Comparison of ENCODE assay signal across 8 cellular contexts in genomic region chrX:49172280-49172780, GRCh38. TPM values are rescaled to one million over a fixed set of nuclear protein-coding genes. Genes with fewer than 3 reads are reported as not detected.
DNase-seq lines count a peak whose midpoint lies in the region; ATAC-seq, FAIRE-seq and TF ChIP-seq lines count a peak whose summit lies in the region.

No MANE protein-coding gene starts in this region.

- H3K4me1 ChIP-seq in H1 (replicated peaks in 1 of 4; ENCODE audit: control insufficient read depth in 3 of 4, insufficient read depth in 4 of 4, low read length in 3 of 4) (peaks cover 0 to 1% (median under 1%) of the 10 kb centered on the region in 4 experiments; a peak in 3 of 7 replicates), muscle layer of colon (ENCODE audit: insufficient read depth, low read length) (peaks cover 5% of the 10 kb centered on the region), subcutaneous abdominal adipose tissue (ENCODE audit: control insufficient read depth in 5 of 5, insufficient read depth in 5 of 5, low read length in 5 of 5) (peaks cover 0 to 24% (median 14%) of the 10 kb centered on the region in 5 donors)

- peak overlapping the region; percentile 71 to 82 for H3K4me2 ChIP-seq in H1 (ENCODE audit: insufficient read depth in 1 of 2, low read depth in 2 of 2, low read length in 2 of 2)

- no peak overlapping the region for H4K8ac ChIP-seq in H1 (ENCODE audit: extremely low read depth, insufficient read depth, low read length)

- DNase-seq in NCI-H2081 (lab: John Stamatoyannopoulos, UW) (peak; percentile 68 to 78), NCI-H2081 treated with DMSO at 0.1 percent for 48 hours (lab: John Stamatoyannopoulos, UW) (no peak), NCI-H345 (lab: John Stamatoyannopoulos, UW) (peak; percentile 79), H1 (ENCODE audit: low read depth in 1 of 2, low spot score in 2 of 2) (peak in 1 of 2 experiments; percentile 51)
- DNase-seq in activated CD4-positive, alpha-beta memory T cell treated with anti-CD3 and anti-CD28 coated beads, Interleukin-2, amount 10 ng/mL, durations not matched to agents 7 days and 5 days, result peak; percentile 85

- no peak overlapping the region for H2BK5ac ChIP-seq in H1 (ENCODE audit: low read depth, low read length)

- H3K27me3 Mint-ChIP-seq in activated CD4-positive, alpha-beta memory T cell treated with anti-CD3 and anti-CD28 coated beads, Interleukin-2, amount 10 ng/mL, durations not matched to agents 7 days and 5 days, result no peaks in the 10 kb centered on the region

- POLR2A ChIA-PET in activated CD4-positive, alpha-beta memory T cell treated with anti-CD3 and anti-CD28 coated beads, Interleukin-2, amount 10 ng/mL, durations not matched to agents 7 days and 5 days (lab: Charles Lee), result interaction anchor here (1.0 to 2.1 kb wide), 10 partner anchors 9 to 435 kb away, joined by 3 to 11 read pairs (median 4); partner anchors contain the start of genes HDAC6 and PRICKLE3
- POLR2A ChIA-PET in H1 (lab: Charles Lee; ENCODE audit: partially characterized antibody), result interaction anchor here (0.5 to 0.9 kb wide), 3 partner anchors 10 to 15 kb away, joined by 3 to 4 read pairs (median 3); no protein-coding TSS in a partner anchor

- no peak overlapping the region for H4K5ac ChIP-seq in H1 (ENCODE audit: insufficient read length, low read depth, low read length)

- H3K4me1 Mint-ChIP-seq in activated CD4-positive, alpha-beta memory T cell treated with anti-CD3 and anti-CD28 coated beads, Interleukin-2, amount 10 ng/mL, durations not matched to agents 7 days and 5 days, result peaks cover 52% of the 10 kb centered on the region

- no peaks in the 10 kb centered on the region for H3K9me3 Mint-ChIP-seq in activated CD4-positive, alpha-beta memory T cell treated with anti-CD3 and anti-CD28 coated beads, Interleukin-2, amount 10 ng/mL, durations not matched to agents 7 days and 5 days

- no peak overlapping the region; the same call in 1 of the 2 replicates for H3K18ac ChIP-seq in H1 (ENCODE audit: extremely low read depth, low read length)

- H3K27ac ChIP-seq in H1 (ENCODE audit: low read depth, low read length) (no peak overlapping the region), muscle layer of colon (ENCODE audit: low read depth, low read length) (peak overlapping the region; percentile 75), subcutaneous abdominal adipose tissue (ENCODE audit: low read depth, low read length) (peak overlapping the region; percentile 77)

- peak overlapping the region; percentile 84 for H3K4me3 Mint-ChIP-seq in activated CD4-positive, alpha-beta memory T cell treated with anti-CD3 and anti-CD28 coated beads, Interleukin-2, amount 10 ng/mL, durations not matched to agents 7 days and 5 days

- no peaks in the 10 kb centered on the region for H3K9me3 ChIP-seq in H1 (ENCODE audit: insufficient read depth in 2 of 2, low read depth in 1 of 2, low read length in 1 of 2)
- H3K9me3 ChIP-seq in muscle layer of colon (ENCODE audit: low read length), result no peaks in the 10 kb centered on the region
- peaks cover 0 to 2% (median 0%) of the 10 kb centered on the region in 5 donors for H3K9me3 ChIP-seq in subcutaneous abdominal adipose tissue (ENCODE audit: control insufficient read depth in 5 of 5, low read length in 5 of 5)

- no peak overlapping the region for H2BK120ac ChIP-seq in H1 (replicated peaks; ENCODE audit: low read depth, low read length)

- H3K4ac ChIP-seq in H1 (replicated peaks; ENCODE audit: insufficient read length, low read depth, low read length), result no peak overlapping the region

- CTCF ChIA-PET in activated CD4-positive, alpha-beta memory T cell treated with anti-CD3 and anti-CD28 coated beads, Interleukin-2, amount 10 ng/mL, durations not matched to agents 7 days and 5 days (lab: Charles Lee), result interaction anchor here (1.0 to 1.8 kb wide), 2 partner anchors 16 to 19 kb away, joined by 3 to 6 read pairs; no protein-coding TSS in a partner anchor
- CTCF ChIA-PET in H1 (lab: Charles Lee; ENCODE audit: partially characterized antibody), result interaction anchor here (2.2 kb wide), 1 partner anchor 8 kb away, joined by 7 read pairs; no protein-coding TSS in a partner anchor

- 0 out of 7 replicates have a peak overlapping the region, but pooled peaks of 1 of the 4 experiments have one; percentile 30 for H3K9ac ChIP-seq in H1 (replicated peaks in 1 of 4; ENCODE audit: extremely low read depth in 1 of 4, low read depth in 3 of 4, low read length in 3 of 4)
- peak overlapping the region; percentile 57 for H3K9ac ChIP-seq in muscle layer of colon (ENCODE audit: low read length)
- peak overlapping the region in 4 of 5 donors; percentile 66 to 71 (median 69) for H3K9ac ChIP-seq in subcutaneous abdominal adipose tissue (ENCODE audit: low read length in 5 of 5)

- FAIRE-seq in H1 (lab: Jason Lieb, UNC), result no peak

- no peak overlapping the region for H4K91ac ChIP-seq in H1 (replicated peaks; ENCODE audit: insufficient read length, low read length)

- peaks cover 0 to 4% (median 0%) of the 10 kb centered on the region in 4 experiments; a peak in 3 of 8 replicates for H3K36me3 ChIP-seq in H1 (ENCODE audit: control insufficient read depth in 2 of 4, insufficient read depth in 4 of 4, low read length in 3 of 4)
- H3K36me3 ChIP-seq in muscle layer of colon (ENCODE audit: insufficient read depth, low read length), result peaks cover 17% of the 10 kb centered on the region
- peaks cover 0 to 14% (median 4%) of the 10 kb centered on the region in 5 donors for H3K36me3 ChIP-seq in subcutaneous abdominal adipose tissue (ENCODE audit: control insufficient read depth in 5 of 5, insufficient read depth in 5 of 5, low read length in 5 of 5)

- H3K36me3 Mint-ChIP-seq in activated CD4-positive, alpha-beta memory T cell treated with anti-CD3 and anti-CD28 coated beads, Interleukin-2, amount 10 ng/mL, durations not matched to agents 7 days and 5 days (ENCODE audit: low read depth), result peaks cover 37% of the 10 kb centered on the region

- no peak overlapping the region for H2AK5ac ChIP-seq in H1 (ENCODE audit: low read depth, low read length)

- H3K27me3 ChIP-seq in H1 (replicated peaks in 1 of 4; ENCODE audit: control insufficient read depth in 3 of 4, extremely low read depth in 1 of 4, insufficient read depth in 3 of 4, low read length in 3 of 4) (peaks cover 0 to 8% (median 5%) of the 10 kb centered on the region in 4 experiments; a peak in 5 of 7 replicates), muscle layer of colon (ENCODE audit: control insufficient read depth in 1 of 2, insufficient read depth in 2 of 2, low read length in 2 of 2) (peaks cover 0 to 4% of the 10 kb centered on the region in 2 donors), subcutaneous abdominal adipose tissue (ENCODE audit: control insufficient read depth in 5 of 5, insufficient read depth in 4 of 5, low read length in 5 of 5) (peaks cover 0 to 2% (median 0%) of the 10 kb centered on the region in 5 donors)

- H4K20me1 ChIP-seq in H1 (replicated peaks in 1 of 2; ENCODE audit: control insufficient read depth in 1 of 2, insufficient read depth in 2 of 2, low read length in 2 of 2), result peaks cover 0 to 2% of the 10 kb centered on the region in 2 experiments

- no peak overlapping the region for H3K56ac ChIP-seq in H1 (replicated peaks; ENCODE audit: insufficient read length, low read depth, low read length)

- peaks cover 7% of the 10 kb centered on the region; the same call in 1 of the 2 replicates for H3K23me2 ChIP-seq in H1 (ENCODE audit: low read depth, low read length)

- no peaks in the 10 kb centered on the region for H3K79me1 ChIP-seq in H1 (ENCODE audit: low read depth, low read length)

- no peak overlapping the region for H2BK12ac ChIP-seq in H1 (ENCODE audit: low read depth, low read length)

- no peaks in the 10 kb centered on the region for H3K79me2 ChIP-seq in H1 (ENCODE audit: control insufficient read depth in 1 of 2, insufficient read depth in 2 of 2, low read length in 2 of 2)

- no peak for TF ChIP-seq POLR2A in H1 (IDR thresholded peaks at IDR 0.05; ENCODE audit: control extremely low read depth in 1 of 2, low read depth in 2 of 2, low read length in 2 of 2)

- no peak for TF ChIP-seq EP300 in H1 (IDR thresholded peaks at IDR 0.05; ENCODE audit: borderline replicate concordance in 1 of 2, low read depth in 2 of 2, low read length in 2 of 2)

- peak overlapping the region; percentile 89 for H3K27ac Mint-ChIP-seq in activated CD4-positive, alpha-beta memory T cell treated with anti-CD3 and anti-CD28 coated beads, Interleukin-2, amount 10 ng/mL, durations not matched to agents 7 days and 5 days

- peak; percentile 70 for ATAC-seq in HG02981 (IDR thresholded peaks at IDR 0.05; ENCODE audit: unreplicated experiment)

- no peak overlapping the region for H2BK15ac ChIP-seq in H1 (ENCODE audit: low read length)

- H3K4me3 ChIP-seq in H1 (ENCODE audit: extremely low read depth in 1 of 4, insufficient read depth in 2 of 4, low read depth in 3 of 4, low read length in 4 of 4) (peak overlapping the region; percentile 42 to 66 (median 46)), muscle layer of colon (ENCODE audit: low read depth in 1 of 2, low read length in 2 of 2) (peak overlapping the region; percentile 52 to 67), subcutaneous abdominal adipose tissue (ENCODE audit: low read depth in 1 of 5, low read length in 5 of 5) (peak overlapping the region; percentile 38 to 74 (median 66))

- TF ChIP-seq CTCF in H1 (IDR thresholded peaks at IDR 0.05; ENCODE audit: control extremely low read depth in 1 of 3, insufficient read depth in 1 of 3, low read depth in 1 of 3, low read length in 3 of 3), result no peak

- H3K23ac ChIP-seq in H1 (ENCODE audit: insufficient read length), result no peak overlapping the region

- no peak for TF ChIP-seq RAD21 in H1 (IDR thresholded peaks at IDR 0.05 in 1 of 2, conservative IDR thresholded peaks at IDR 0.05 in 1 of 2; ENCODE audit: low read depth in 2 of 2, low read length in 2 of 2)

- no peak overlapping the region for H2BK20ac ChIP-seq in H1 (ENCODE audit: low read length)

- no peak overlapping the region for H3K14ac ChIP-seq in H1 (ENCODE audit: insufficient read length)

- H2AFZ ChIP-seq in H1 (ENCODE audit: low read length), result no peak overlapping the region; the same call in 1 of the 2 replicates

- 3% methylated on average over 33 of the region's 37 CpGs; no CpG with 5 or more reads in 1 of the 2 experiments for WGBS in H1 (ENCODE audit: extremely low coverage in 1 of 2, insufficient coverage in 1 of 2, insufficient read length in 1 of 2, insufficient replicate concordance in 2 of 2, low coverage in 1 of 2, low lambda C conversion rate in 2 of 2, missing lambda C conversion rate in 1 of 2), 2 experiments

RNA-seq across cellular contexts. Expression of gene PLP2, which starts 0.6 kb away (rescaled TPM):
- total RNA-seq in activated CD4-positive, alpha-beta memory T cell treated with anti-CD3 and anti-CD28 coated beads, Interleukin-2, amount 10 ng/mL, durations not matched to agents 7 days and 5 days, result 100 to 1,000 TPM; 267 to 273 TPM
- total RNA-seq in H1 (2021; fragmentation: NEBNext Ultra II Directional; extraction: Animal tissue kit (Norgen Biotek cat#: 25700)), result 9.0 and 10.3 TPM in 2 replicates
- 23.4 and 25.6 TPM in 2 replicates for polyA plus RNA-seq in H1 (2011; rRNA removed)
- polyA plus RNA-seq in H1 (2011; cell fraction: cytosol; rRNA removed), result 14.0 TPM
- 8.6 TPM for polyA plus RNA-seq in H1 (2011; cell fraction: nucleus; rRNA removed)
- 14.3 to 18.4 TPM (median 15.5 TPM) in 4 replicates for polyA plus RNA-seq in H1 (2012, experiment 1 of 2)
- polyA plus RNA-seq in H1 (2012, experiment 2 of 2), result 16.9 TPM
- polyA plus RNA-seq in H1 (2013, experiment 1 of 2), result 31.9 TPM
- 39.0 TPM for polyA plus RNA-seq in H1 (2013, experiment 2 of 2)
- 7.6 and 10.2 TPM in 2 replicates for polyA minus RNA-seq in H1 (2011; rRNA and poly(A)+ RNA removed)
- polyA minus RNA-seq in H1 (2011; cell fraction: cytosol; rRNA and poly(A)+ RNA removed), result 8.1 TPM
- polyA minus RNA-seq in H1 (2011; cell fraction: nucleus; rRNA and poly(A)+ RNA removed), result 2.0 TPM

RNA-seq across cellular contexts. Expression of gene MAGIX, which starts 9.8 kb away (rescaled TPM):
- total RNA-seq in activated CD4-positive, alpha-beta memory T cell treated with anti-CD3 and anti-CD28 coated beads, Interleukin-2, amount 10 ng/mL, durations not matched to agents 7 days and 5 days, result 1 to 10 TPM; 1.6 to 2.0 TPM
- 0.37 and 0.46 TPM in 2 replicates for total RNA-seq in H1 (2021; fragmentation: NEBNext Ultra II Directional; extraction: Animal tissue kit (Norgen Biotek cat#: 25700))
- polyA plus RNA-seq in H1 (2011; rRNA removed), result 1.1 and 1.9 TPM in 2 replicates
- 0.97 TPM for polyA plus RNA-seq in H1 (2011; cell fraction: cytosol; rRNA removed)
- polyA plus RNA-seq in H1 (2011; cell fraction: nucleus; rRNA removed), result 1.9 TPM
- polyA plus RNA-seq in H1 (2012, experiment 1 of 2), result 0.42 to 0.62 TPM (median 0.58 TPM) in 4 replicates
- polyA plus RNA-seq in H1 (2012, experiment 2 of 2), result 1.0 TPM
- polyA plus RNA-seq in H1 (2013, experiment 1 of 2), result 0.32 TPM
- 0.53 TPM for polyA plus RNA-seq in H1 (2013, experiment 2 of 2)
- 0.09 and 0.15 TPM in 2 replicates for polyA minus RNA-seq in H1 (2011; rRNA and poly(A)+ RNA removed)
- polyA minus RNA-seq in H1 (2011; cell fraction: cytosol; rRNA and poly(A)+ RNA removed), result not detected
- polyA minus RNA-seq in H1 (2011; cell fraction: nucleus; rRNA and poly(A)+ RNA removed), result 1.2 TPM

RNA-seq across cellular contexts. Expression of gene PRICKLE3, which starts 13.8 kb away (rescaled TPM):
- 10 to 100 TPM; 19.0 to 20.3 TPM for total RNA-seq in activated CD4-positive, alpha-beta memory T cell treated with anti-CD3 and anti-CD28 coated beads, Interleukin-2, amount 10 ng/mL, durations not matched to agents 7 days and 5 days
- total RNA-seq in H1 (2021; fragmentation: NEBNext Ultra II Directional; extraction: Animal tissue kit (Norgen Biotek cat#: 25700)), result 8.4 and 10.6 TPM in 2 replicates
- polyA plus RNA-seq in H1 (2011; rRNA removed), result 9.1 and 15.1 TPM in 2 replicates
- polyA plus RNA-seq in H1 (2011; cell fraction: cytosol; rRNA removed), result 5.4 TPM
- polyA plus RNA-seq in H1 (2011; cell fraction: nucleus; rRNA removed), result 16.0 TPM
- 9.0 to 13.6 TPM (median 12.4 TPM) in 4 replicates for polyA plus RNA-seq in H1 (2012, experiment 1 of 2)
- 12.3 TPM for polyA plus RNA-seq in H1 (2012, experiment 2 of 2)
- polyA plus RNA-seq in H1 (2013, experiment 1 of 2), result 5.5 TPM
- 5.2 TPM for polyA plus RNA-seq in H1 (2013, experiment 2 of 2)
- 5.5 and 6.8 TPM in 2 replicates for polyA minus RNA-seq in H1 (2011; rRNA and poly(A)+ RNA removed)
- 8.3 TPM for polyA minus RNA-seq in H1 (2011; cell fraction: cytosol; rRNA and poly(A)+ RNA removed)
- polyA minus RNA-seq in H1 (2011; cell fraction: nucleus; rRNA and poly(A)+ RNA removed), result 11.0 TPM

RNA-seq across cellular contexts. Expression of gene SYP, which starts 27.7 kb away (rescaled TPM):
- 1 to 10 TPM; 1.1 to 1.2 TPM for total RNA-seq in activated CD4-positive, alpha-beta memory T cell treated with anti-CD3 and anti-CD28 coated beads, Interleukin-2, amount 10 ng/mL, durations not matched to agents 7 days and 5 days
- 10.2 and 10.8 TPM in 2 replicates for total RNA-seq in H1 (2021; fragmentation: NEBNext Ultra II Directional; extraction: Animal tissue kit (Norgen Biotek cat#: 25700))
- 4.3 and 7.2 TPM in 2 replicates for polyA plus RNA-seq in H1 (2011; rRNA removed)
- 5.8 TPM for polyA plus RNA-seq in H1 (2011; cell fraction: cytosol; rRNA removed)
- polyA plus RNA-seq in H1 (2011; cell fraction: nucleus; rRNA removed), result 7.7 TPM
- polyA plus RNA-seq in H1 (2012, experiment 1 of 2), result 10.7 to 13.8 TPM (median 12.0 TPM) in 4 replicates
- polyA plus RNA-seq in H1 (2012, experiment 2 of 2), result 10.9 TPM
- 8.1 TPM for polyA plus RNA-seq in H1 (2013, experiment 1 of 2)
- 8.3 TPM for polyA plus RNA-seq in H1 (2013, experiment 2 of 2)
- 4.7 and 8.7 TPM in 2 replicates for polyA minus RNA-seq in H1 (2011; rRNA and poly(A)+ RNA removed)
- polyA minus RNA-seq in H1 (2011; cell fraction: cytosol; rRNA and poly(A)+ RNA removed), result 4.3 TPM
- 3.1 TPM for polyA minus RNA-seq in H1 (2011; cell fraction: nucleus; rRNA and poly(A)+ RNA removed)

RNA-seq across cellular contexts. Expression of gene GPKOW, which starts 48.8 kb away (rescaled TPM):
- total RNA-seq in activated CD4-positive, alpha-beta memory T cell treated with anti-CD3 and anti-CD28 coated beads, Interleukin-2, amount 10 ng/mL, durations not matched to agents 7 days and 5 days, result 10 to 100 TPM; 41.9 to 43.6 TPM
- total RNA-seq in H1 (2021; fragmentation: NEBNext Ultra II Directional; extraction: Animal tissue kit (Norgen Biotek cat#: 25700)), result 16.8 and 17.9 TPM in 2 replicates
- 11.9 and 14.0 TPM in 2 replicates for polyA plus RNA-seq in H1 (2011; rRNA removed)
- 22.1 TPM for polyA plus RNA-seq in H1 (2011; cell fraction: cytosol; rRNA removed)
- polyA plus RNA-seq in H1 (2011; cell fraction: nucleus; rRNA removed), result 14.3 TPM
- polyA plus RNA-seq in H1 (2012, experiment 1 of 2), result 17.1 to 21.3 TPM (median 20.4 TPM) in 4 replicates
- polyA plus RNA-seq in H1 (2012, experiment 2 of 2), result 9.8 TPM
- polyA plus RNA-seq in H1 (2013, experiment 1 of 2), result 9.7 TPM
- polyA plus RNA-seq in H1 (2013, experiment 2 of 2), result 10.5 TPM
- 12.1 and 12.5 TPM in 2 replicates for polyA minus RNA-seq in H1 (2011; rRNA and poly(A)+ RNA removed)
- polyA minus RNA-seq in H1 (2011; cell fraction: cytosol; rRNA and poly(A)+ RNA removed), result 9.2 TPM
- polyA minus RNA-seq in H1 (2011; cell fraction: nucleus; rRNA and poly(A)+ RNA removed), result 4.7 TPM

Comparison
In these comparisons a context has a peak if more than half of its experiments do, and no peak if none do; other contexts are left out.
1. RNA of gene PLP2, which starts 0.6 kb away (total RNA-seq): 267 to 273 TPM in activated CD4-positive, alpha-beta memory T cell treated with anti-CD3 and anti-CD28 coated beads, Interleukin-2, amount 10 ng/mL, durations not matched to agents 7 days and 5 days; 9.0 to 10.3 TPM in H1; every median in the first group is over 10 times any median in the second.
2. Peak in every context shown above with its lines, with median percentiles within 50 percentile points of each other: H3K4me3 ChIP-seq.